2 cellular contexts compared by ENCODE assay signal in the genomic region with DNA sequence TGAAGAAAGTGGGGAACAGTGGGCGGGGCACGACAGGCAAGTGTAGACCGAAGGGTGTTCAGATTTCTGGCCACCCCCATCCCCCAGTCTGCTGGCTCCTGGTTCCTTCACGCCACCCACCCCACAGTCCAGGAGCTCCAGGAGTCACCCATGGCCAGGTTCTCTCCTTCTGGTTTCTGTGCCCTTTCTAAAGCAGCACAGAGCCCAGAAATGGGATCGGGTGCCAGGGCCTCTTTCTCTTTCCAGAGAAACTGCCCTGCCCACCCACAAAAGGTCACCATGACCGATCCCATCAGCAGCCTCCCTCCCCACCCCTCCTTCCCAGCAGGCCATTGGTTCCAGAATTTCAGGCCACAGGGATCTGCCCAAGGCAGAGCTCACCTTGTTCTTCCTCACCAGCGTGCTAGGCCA.
TF ChIP-seq lines count a peak whose summit lies in the region.

No MANE protein-coding gene starts in this region.

TF ChIP-seq in HepG2, 621 proteins besides CTCF, POLR2A, EP300 and RAD21:
- TF ChIP-seq, protein P1, sequence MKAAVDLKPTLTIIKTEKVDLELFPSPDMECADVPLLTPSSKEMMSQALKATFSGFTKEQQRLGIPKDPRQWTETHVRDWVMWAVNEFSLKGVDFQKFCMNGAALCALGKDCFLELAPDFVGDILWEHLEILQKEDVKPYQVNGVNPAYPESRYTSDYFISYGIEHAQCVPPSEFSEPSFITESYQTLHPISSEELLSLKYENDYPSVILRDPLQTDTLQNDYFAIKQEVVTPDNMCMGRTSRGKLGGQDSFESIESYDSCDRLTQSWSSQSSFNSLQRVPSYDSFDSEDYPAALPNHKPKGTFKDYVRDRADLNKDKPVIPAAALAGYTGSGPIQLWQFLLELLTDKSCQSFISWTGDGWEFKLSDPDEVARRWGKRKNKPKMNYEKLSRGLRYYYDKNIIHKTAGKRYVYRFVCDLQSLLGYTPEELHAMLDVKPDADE (CRISPR knock-in tag; IDR thresholded peaks at IDR 0.05): no peak
- no peak for TF ChIP-seq ZNF614 (CRISPR knock-in tag; IDR thresholded peaks at IDR 0.05; ENCODE audit: borderline replicate concordance)
- TF ChIP-seq, protein P2, sequence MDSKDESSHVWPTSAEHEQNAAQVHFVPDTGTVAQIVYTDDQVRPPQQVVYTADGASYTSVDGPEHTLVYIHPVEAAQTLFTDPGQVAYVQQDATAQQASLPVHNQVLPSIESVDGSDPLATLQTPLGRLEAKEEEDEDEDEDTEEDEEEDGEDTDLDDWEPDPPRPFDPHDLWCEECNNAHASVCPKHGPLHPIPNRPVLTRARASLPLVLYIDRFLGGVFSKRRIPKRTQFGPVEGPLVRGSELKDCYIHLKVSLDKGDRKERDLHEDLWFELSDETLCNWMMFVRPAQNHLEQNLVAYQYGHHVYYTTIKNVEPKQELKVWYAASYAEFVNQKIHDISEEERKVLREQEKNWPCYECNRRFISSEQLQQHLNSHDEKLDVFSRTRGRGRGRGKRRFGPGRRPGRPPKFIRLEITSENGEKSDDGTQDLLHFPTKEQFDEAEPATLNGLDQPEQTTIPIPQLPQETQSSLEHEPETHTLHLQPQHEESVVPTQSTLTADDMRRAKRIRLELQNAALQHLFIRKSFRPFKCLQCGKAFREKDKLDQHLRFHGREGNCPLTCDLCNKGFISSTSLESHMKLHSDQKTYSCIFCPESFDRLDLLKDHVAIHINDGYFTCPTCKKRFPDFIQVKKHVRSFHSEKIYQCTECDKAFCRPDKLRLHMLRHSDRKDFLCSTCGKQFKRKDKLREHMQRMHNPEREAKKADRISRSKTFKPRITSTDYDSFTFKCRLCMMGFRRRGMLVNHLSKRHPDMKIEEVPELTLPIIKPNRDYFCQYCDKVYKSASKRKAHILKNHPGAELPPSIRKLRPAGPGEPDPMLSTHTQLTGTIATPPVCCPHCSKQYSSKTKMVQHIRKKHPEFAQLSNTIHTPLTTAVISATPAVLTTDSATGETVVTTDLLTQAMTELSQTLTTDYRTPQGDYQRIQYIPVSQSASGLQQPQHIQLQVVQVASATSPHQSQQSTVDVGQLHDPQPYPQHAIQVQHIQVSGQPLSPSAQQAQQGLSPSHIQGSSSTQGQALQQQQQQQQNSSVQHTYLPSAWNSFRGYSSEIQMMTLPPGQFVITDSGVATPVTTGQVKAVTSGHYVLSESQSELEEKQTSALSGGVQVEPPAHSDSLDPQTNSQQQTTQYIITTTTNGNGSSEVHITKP (CRISPR knock-in tag; IDR thresholded peaks at IDR 0.05; ENCODE audit: low read depth): no peak
- TF ChIP-seq NCOA5 (CRISPR knock-in tag; IDR thresholded peaks at IDR 0.05): no peak
- TF ChIP-seq ZNF484 (CRISPR knock-in tag; IDR thresholded peaks at IDR 0.05; ENCODE audit: borderline replicate concordance, low read depth): no peak
- no peak for TF ChIP-seq MTA3 (CRISPR knock-in tag; IDR thresholded peaks at IDR 0.05)
- no peak for TF ChIP-seq ZNF790 (CRISPR knock-in tag; IDR thresholded peaks at IDR 0.05; ENCODE audit: borderline replicate concordance)
- no peak for TF ChIP-seq ZNF260 (CRISPR knock-in tag; IDR thresholded peaks at IDR 0.05; ENCODE audit: borderline replicate concordance, low read depth)
- TF ChIP-seq PAWR (CRISPR knock-in tag; IDR thresholded peaks at IDR 0.05; ENCODE audit: borderline replicate concordance): no peak
- TF ChIP-seq, protein P3, sequence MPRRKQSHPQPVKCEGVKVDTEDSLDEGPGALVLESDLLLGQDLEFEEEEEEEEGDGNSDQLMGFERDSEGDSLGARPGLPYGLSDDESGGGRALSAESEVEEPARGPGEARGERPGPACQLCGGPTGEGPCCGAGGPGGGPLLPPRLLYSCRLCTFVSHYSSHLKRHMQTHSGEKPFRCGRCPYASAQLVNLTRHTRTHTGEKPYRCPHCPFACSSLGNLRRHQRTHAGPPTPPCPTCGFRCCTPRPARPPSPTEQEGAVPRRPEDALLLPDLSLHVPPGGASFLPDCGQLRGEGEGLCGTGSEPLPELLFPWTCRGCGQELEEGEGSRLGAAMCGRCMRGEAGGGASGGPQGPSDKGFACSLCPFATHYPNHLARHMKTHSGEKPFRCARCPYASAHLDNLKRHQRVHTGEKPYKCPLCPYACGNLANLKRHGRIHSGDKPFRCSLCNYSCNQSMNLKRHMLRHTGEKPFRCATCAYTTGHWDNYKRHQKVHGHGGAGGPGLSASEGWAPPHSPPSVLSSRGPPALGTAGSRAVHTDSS (CRISPR knock-in tag; conservative IDR thresholded peaks at IDR 0.05): no peak
- no peak for TF ChIP-seq MED8 (CRISPR knock-in tag; IDR thresholded peaks at IDR 0.05; ENCODE audit: insufficient replicate concordance)
- TF ChIP-seq HOXD1 (CRISPR knock-in tag; IDR thresholded peaks at IDR 0.05): no peak
- TF ChIP-seq, protein P4, sequence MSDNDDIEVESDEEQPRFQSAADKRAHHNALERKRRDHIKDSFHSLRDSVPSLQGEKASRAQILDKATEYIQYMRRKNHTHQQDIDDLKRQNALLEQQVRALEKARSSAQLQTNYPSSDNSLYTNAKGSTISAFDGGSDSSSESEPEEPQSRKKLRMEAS (IDR thresholded peaks at IDR 0.05): no peak
- TF ChIP-seq, protein P5, sequence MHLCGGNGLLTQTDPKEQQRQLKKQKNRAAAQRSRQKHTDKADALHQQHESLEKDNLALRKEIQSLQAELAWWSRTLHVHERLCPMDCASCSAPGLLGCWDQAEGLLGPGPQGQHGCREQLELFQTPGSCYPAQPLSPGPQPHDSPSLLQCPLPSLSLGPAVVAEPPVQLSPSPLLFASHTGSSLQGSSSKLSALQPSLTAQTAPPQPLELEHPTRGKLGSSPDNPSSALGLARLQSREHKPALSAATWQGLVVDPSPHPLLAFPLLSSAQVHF (CRISPR knock-in tag; IDR thresholded peaks at IDR 0.05): no peak
- no peak for TF ChIP-seq ZNF619 (CRISPR knock-in tag; IDR thresholded peaks at IDR 0.05)
- no peak for TF ChIP-seq ZNF251 (CRISPR knock-in tag; IDR thresholded peaks at IDR 0.05)
- TF ChIP-seq, protein P6, sequence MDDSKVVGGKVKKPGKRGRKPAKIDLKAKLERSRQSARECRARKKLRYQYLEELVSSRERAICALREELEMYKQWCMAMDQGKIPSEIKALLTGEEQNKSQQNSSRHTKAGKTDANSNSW (CRISPR knock-in tag; IDR thresholded peaks at IDR 0.05; ENCODE audit: borderline replicate concordance): no peak
TF ChIP-seq in HepG2: peak in this region for 0.

TF ChIP-seq in WTC11, 78 proteins besides CTCF, POLR2A, EP300 and RAD21:
- TF ChIP-seq, protein P7, sequence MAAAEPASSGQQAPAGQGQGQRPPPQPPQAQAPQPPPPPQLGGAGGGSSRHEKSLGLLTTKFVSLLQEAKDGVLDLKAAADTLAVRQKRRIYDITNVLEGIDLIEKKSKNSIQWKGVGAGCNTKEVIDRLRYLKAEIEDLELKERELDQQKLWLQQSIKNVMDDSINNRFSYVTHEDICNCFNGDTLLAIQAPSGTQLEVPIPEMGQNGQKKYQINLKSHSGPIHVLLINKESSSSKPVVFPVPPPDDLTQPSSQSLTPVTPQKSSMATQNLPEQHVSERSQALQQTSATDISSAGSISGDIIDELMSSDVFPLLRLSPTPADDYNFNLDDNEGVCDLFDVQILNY (CRISPR knock-in tag; IDR thresholded peaks at IDR 0.05): no peak
- TF ChIP-seq, protein P8, sequence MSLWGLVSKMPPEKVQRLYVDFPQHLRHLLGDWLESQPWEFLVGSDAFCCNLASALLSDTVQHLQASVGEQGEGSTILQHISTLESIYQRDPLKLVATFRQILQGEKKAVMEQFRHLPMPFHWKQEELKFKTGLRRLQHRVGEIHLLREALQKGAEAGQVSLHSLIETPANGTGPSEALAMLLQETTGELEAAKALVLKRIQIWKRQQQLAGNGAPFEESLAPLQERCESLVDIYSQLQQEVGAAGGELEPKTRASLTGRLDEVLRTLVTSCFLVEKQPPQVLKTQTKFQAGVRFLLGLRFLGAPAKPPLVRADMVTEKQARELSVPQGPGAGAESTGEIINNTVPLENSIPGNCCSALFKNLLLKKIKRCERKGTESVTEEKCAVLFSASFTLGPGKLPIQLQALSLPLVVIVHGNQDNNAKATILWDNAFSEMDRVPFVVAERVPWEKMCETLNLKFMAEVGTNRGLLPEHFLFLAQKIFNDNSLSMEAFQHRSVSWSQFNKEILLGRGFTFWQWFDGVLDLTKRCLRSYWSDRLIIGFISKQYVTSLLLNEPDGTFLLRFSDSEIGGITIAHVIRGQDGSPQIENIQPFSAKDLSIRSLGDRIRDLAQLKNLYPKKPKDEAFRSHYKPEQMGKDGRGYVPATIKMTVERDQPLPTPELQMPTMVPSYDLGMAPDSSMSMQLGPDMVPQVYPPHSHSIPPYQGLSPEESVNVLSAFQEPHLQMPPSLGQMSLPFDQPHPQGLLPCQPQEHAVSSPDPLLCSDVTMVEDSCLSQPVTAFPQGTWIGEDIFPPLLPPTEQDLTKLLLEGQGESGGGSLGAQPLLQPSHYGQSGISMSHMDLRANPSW (CRISPR knock-in tag; conservative IDR thresholded peaks at IDR 0.05; ENCODE audit: low read depth): no peak
- TF ChIP-seq NR1H2 (CRISPR knock-in tag; IDR thresholded peaks at IDR 0.05) (no peak), MYBL2 (CRISPR knock-in tag; IDR thresholded peaks at IDR 0.05) (no peak), TEAD1 (CRISPR knock-in tag; IDR thresholded peaks at IDR 0.05) (no peak), ZNF317 (CRISPR knock-in tag; IDR thresholded peaks at IDR 0.05; ENCODE audit: borderline replicate concordance, low read depth) (no peak), OVOL2 (CRISPR knock-in tag; IDR thresholded peaks at IDR 0.05; ENCODE audit: borderline replicate concordance) (no peak), ZNF232 (CRISPR knock-in tag; IDR thresholded peaks at IDR 0.05) (no peak), JUN (CRISPR knock-in tag; IDR thresholded peaks at IDR 0.05) (no peak), SOX15 (CRISPR knock-in tag; IDR thresholded peaks at IDR 0.05) (no peak), ZNF671 (CRISPR knock-in tag; IDR thresholded peaks at IDR 0.05) (no peak), KAT7 (CRISPR knock-in tag; IDR thresholded peaks at IDR 0.05; ENCODE audit: borderline replicate concordance) (no peak), RELA (CRISPR knock-in tag; IDR thresholded peaks at IDR 0.05; ENCODE audit: borderline replicate concordance) (no peak), GRHL2 (CRISPR knock-in tag; IDR thresholded peaks at IDR 0.05; ENCODE audit: insufficient replicate concordance, severe bottlenecking) (no peak)
- TF ChIP-seq, protein P9, sequence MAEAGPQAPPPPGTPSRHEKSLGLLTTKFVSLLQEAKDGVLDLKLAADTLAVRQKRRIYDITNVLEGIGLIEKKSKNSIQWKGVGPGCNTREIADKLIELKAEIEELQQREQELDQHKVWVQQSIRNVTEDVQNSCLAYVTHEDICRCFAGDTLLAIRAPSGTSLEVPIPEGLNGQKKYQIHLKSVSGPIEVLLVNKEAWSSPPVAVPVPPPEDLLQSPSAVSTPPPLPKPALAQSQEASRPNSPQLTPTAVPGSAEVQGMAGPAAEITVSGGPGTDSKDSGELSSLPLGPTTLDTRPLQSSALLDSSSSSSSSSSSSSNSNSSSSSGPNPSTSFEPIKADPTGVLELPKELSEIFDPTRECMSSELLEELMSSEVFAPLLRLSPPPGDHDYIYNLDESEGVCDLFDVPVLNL (CRISPR knock-in tag; IDR thresholded peaks at IDR 0.05; ENCODE audit: borderline replicate concordance, low read depth): no peak
- TF ChIP-seq, protein P10, sequence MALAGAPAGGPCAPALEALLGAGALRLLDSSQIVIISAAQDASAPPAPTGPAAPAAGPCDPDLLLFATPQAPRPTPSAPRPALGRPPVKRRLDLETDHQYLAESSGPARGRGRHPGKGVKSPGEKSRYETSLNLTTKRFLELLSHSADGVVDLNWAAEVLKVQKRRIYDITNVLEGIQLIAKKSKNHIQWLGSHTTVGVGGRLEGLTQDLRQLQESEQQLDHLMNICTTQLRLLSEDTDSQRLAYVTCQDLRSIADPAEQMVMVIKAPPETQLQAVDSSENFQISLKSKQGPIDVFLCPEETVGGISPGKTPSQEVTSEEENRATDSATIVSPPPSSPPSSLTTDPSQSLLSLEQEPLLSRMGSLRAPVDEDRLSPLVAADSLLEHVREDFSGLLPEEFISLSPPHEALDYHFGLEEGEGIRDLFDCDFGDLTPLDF (CRISPR knock-in tag; IDR thresholded peaks at IDR 0.05): no peak
- TF ChIP-seq, protein P11, sequence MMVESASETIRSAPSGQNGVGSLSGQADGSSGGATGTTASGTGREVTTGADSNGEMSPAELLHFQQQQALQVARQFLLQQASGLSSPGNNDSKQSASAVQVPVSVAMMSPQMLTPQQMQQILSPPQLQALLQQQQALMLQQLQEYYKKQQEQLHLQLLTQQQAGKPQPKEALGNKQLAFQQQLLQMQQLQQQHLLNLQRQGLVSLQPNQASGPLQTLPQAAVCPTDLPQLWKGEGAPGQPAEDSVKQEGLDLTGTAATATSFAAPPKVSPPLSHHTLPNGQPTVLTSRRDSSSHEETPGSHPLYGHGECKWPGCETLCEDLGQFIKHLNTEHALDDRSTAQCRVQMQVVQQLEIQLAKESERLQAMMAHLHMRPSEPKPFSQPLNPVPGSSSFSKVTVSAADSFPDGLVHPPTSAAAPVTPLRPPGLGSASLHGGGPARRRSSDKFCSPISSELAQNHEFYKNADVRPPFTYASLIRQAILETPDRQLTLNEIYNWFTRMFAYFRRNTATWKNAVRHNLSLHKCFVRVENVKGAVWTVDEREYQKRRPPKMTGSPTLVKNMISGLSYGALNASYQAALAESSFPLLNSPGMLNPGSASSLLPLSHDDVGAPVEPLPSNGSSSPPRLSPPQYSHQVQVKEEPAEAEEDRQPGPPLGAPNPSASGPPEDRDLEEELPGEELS (CRISPR knock-in tag; IDR thresholded peaks at IDR 0.05): no peak
- TF ChIP-seq, protein P12, sequence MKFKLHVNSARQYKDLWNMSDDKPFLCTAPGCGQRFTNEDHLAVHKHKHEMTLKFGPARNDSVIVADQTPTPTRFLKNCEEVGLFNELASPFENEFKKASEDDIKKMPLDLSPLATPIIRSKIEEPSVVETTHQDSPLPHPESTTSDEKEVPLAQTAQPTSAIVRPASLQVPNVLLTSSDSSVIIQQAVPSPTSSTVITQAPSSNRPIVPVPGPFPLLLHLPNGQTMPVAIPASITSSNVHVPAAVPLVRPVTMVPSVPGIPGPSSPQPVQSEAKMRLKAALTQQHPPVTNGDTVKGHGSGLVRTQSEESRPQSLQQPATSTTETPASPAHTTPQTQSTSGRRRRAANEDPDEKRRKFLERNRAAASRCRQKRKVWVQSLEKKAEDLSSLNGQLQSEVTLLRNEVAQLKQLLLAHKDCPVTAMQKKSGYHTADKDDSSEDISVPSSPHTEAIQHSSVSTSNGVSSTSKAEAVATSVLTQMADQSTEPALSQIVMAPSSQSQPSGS (CRISPR knock-in tag; IDR thresholded peaks at IDR 0.05; ENCODE audit: borderline replicate concordance, low read depth): no peak
- TF ChIP-seq, protein P13, sequence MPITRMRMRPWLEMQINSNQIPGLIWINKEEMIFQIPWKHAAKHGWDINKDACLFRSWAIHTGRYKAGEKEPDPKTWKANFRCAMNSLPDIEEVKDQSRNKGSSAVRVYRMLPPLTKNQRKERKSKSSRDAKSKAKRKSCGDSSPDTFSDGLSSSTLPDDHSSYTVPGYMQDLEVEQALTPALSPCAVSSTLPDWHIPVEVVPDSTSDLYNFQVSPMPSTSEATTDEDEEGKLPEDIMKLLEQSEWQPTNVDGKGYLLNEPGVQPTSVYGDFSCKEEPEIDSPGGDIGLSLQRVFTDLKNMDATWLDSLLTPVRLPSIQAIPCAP (CRISPR knock-in tag; IDR thresholded peaks at IDR 0.05): no peak
- TF ChIP-seq, protein P14, sequence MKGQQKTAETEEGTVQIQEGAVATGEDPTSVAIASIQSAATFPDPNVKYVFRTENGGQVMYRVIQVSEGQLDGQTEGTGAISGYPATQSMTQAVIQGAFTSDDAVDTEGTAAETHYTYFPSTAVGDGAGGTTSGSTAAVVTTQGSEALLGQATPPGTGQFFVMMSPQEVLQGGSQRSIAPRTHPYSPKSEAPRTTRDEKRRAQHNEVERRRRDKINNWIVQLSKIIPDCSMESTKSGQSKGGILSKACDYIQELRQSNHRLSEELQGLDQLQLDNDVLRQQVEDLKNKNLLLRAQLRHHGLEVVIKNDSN (CRISPR knock-in tag; IDR thresholded peaks at IDR 0.05): no peak
